19 cellular contexts compared by ENCODE assay signal in the genomic region with DNA sequence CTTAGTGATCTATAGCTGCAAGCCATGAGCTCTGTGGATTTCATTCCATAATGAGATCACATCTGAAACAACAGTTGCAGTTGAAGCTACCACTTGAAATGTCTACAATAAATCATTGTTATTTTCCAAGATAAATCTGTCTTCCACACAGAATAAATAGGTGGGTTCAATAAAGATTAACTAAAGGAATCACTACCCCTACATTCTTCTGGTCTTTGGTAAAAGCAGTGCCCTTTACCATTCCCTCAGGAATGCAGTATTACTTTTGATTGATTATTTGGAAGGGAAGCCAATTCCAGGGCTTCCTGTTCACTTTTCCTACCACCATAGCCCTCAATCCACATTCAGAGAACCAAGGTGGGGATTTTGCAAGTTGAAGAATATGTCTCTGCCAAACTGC. TPM values are rescaled to one million over a fixed set of nuclear protein-coding genes. Genes with fewer than 3 reads are reported as not detected.
"Had no signal": no experiment of that assay in that cellular context is flagged by ENCODE, and none has a peak within 500 bp of the region (broad histone marks: within the 10 kb centered on the region; RNA-seq: fewer than 3 reads in every experiment).

No MANE protein-coding gene starts in this region.

- DNase-seq: MM.1S, NCI-H1092 treated with DMSO at 0.1 percent for 48 hours, NCI-H1436 treated with DMSO at 0.1 percent for 48 hours, NCI-H1694, NCI-H187 treated with DMSO at 0.1 percent for 48 hours, NCI-H2029 treated with DMSO at 0.1 percent for 48 hours, NCI-H2171 treated with DMSO at 0.1 percent for 48 hours, NCI-H345, NCI-H446 treated with DMSO at 0.1 percent for 48 hours, NCI-H510A treated with DMSO at 0.1 percent for 48 hours, NCI-H526, Right ventricle myocardium superior, RPMI8226, SIG-M5 had no signal

- H3K36me3 Mint-ChIP-seq: IgD-negative memory B cell had no signal

- H3K9me3 ChIP-seq: SJSA1 had no signal

- H3K36me3 ChIP-seq: SJSA1 had no signal

- H3K27ac ChIP-seq: SJSA1, SK-N-MC had no signal

- H3K4me1 Mint-ChIP-seq: IgD-negative memory B cell had no signal

- ATAC-seq: HepG2, K562 had no signal

- H3K4me3 ChIP-seq: K562, SJSA1, SK-N-MC had no signal

- H3K27ac Mint-ChIP-seq: IgD-negative memory B cell had no signal

- H3K27me3 ChIP-seq: SJSA1 had no signal

- H3K9me3 Mint-ChIP-seq: IgD-negative memory B cell had no signal

- H3K4me3 Mint-ChIP-seq: IgD-negative memory B cell had no signal

RNA-seq across cellular contexts. Expression of gene MAP9, which starts 38.9 kb away (rescaled TPM):
- total RNA-seq: HepG2 had no signal
